In the genomic region with DNA sequence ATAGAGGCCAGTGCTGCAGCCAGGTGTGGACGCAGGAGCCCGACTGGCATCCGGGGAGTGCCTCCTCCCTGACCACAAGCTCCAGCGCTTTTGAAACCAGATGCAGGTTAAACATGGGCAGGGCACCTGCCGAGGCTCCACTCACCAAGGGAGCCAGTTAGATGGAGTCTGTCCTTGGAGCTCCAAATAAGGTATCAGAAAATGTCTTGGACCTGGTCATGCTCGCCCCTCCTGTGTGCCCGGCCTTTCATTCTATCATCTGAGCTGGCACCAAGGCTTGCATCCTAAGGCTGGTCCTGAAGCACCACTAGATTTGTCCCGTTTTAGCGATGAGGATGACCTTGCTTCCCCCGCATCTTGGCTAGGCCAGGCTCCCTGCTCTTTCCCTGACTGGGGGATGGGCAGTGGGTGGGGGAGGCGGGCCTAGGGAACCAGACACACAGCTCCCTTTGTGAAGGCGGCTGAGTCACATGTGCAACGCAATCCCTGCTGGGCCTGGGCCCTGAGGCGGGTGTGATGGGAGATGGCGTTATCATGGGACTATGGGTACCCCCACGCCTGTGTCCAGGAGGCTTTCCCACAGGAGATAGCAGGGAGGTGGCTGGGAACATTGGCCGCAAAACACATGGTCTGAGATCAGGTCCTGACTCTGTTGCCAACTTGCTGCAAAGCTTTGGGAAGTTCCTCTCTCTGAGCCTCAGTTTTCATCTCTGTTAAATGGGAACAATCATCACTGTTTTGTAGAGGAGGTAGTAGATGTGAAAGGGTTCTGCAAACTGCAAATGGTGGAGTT, we compare ENCODE assay signal across 1 cellular context.
TF ChIP-seq lines count a peak whose summit lies in the region.

No MANE protein-coding gene starts in this region.

TF ChIP-seq in HepG2, 621 proteins besides CTCF, POLR2A, EP300 and RAD21 (continued from another document and continues in another):
- TF ChIP-seq, protein P1, sequence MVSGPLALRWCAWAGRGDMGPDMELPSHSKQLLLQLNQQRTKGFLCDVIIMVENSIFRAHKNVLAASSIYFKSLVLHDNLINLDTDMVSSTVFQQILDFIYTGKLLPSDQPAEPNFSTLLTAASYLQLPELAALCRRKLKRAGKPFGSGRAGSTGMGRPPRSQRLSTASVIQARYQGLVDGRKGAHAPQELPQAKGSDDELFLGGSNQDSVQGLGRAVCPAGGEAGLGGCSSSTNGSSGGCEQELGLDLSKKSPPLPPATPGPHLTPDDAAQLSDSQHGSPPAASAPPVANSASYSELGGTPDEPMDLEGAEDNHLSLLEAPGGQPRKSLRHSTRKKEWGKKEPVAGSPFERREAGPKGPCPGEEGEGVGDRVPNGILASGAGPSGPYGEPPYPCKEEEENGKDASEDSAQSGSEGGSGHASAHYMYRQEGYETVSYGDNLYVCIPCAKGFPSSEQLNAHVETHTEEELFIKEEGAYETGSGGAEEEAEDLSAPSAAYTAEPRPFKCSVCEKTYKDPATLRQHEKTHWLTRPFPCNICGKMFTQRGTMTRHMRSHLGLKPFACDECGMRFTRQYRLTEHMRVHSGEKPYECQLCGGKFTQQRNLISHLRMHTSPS (CRISPR knock-in tag; IDR thresholded peaks at IDR 0.05; ENCODE audit: low read depth) = peak; percentile 20; the same call in 1 of the 2 replicates
- TF ChIP-seq ZFP41 (CRISPR knock-in tag; IDR thresholded peaks at IDR 0.05; ENCODE audit: borderline replicate concordance) = no peak
- no peak for TF ChIP-seq ESRRA (CRISPR knock-in tag; IDR thresholded peaks at IDR 0.05; ENCODE audit: low read depth)
- TF ChIP-seq ZNF124 (CRISPR knock-in tag; IDR thresholded peaks at IDR 0.05) = 0 out of 2 replicates have a peak, but pooled peaks have one; percentile 6
- peak; percentile 14; the same call in 1 of the 2 replicates for TF ChIP-seq CBX5 (CRISPR knock-in tag; IDR thresholded peaks at IDR 0.05; ENCODE audit: borderline replicate concordance)
- TF ChIP-seq NFYC (CRISPR knock-in tag; IDR thresholded peaks at IDR 0.05) = no peak
- no peak for TF ChIP-seq HOXD1 (CRISPR knock-in tag; IDR thresholded peaks at IDR 0.05)
- TF ChIP-seq SALL1 (CRISPR knock-in tag; IDR thresholded peaks at IDR 0.05) = 0 out of 2 replicates have a peak, but pooled peaks have one; percentile 8
- TF ChIP-seq ZNF598 (CRISPR knock-in tag; IDR thresholded peaks at IDR 0.05; ENCODE audit: borderline replicate concordance) = 0 out of 2 replicates have a peak, but pooled peaks have one; percentile 27
- no peak for TF ChIP-seq BRD4 (CRISPR knock-in tag; IDR thresholded peaks at IDR 0.05)
- no peak for TF ChIP-seq NCOA5 (CRISPR knock-in tag; IDR thresholded peaks at IDR 0.05)
- TF ChIP-seq, protein P2, sequence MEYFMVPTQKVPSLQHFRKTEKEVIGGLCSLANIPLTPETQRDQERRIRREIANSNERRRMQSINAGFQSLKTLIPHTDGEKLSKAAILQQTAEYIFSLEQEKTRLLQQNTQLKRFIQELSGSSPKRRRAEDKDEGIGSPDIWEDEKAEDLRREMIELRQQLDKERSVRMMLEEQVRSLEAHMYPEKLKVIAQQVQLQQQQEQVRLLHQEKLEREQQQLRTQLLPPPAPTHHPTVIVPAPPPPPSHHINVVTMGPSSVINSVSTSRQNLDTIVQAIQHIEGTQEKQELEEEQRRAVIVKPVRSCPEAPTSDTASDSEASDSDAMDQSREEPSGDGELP (IDR thresholded peaks at IDR 0.05; ENCODE audit: borderline replicate concordance, low read depth) = peak; percentile 45; the same call in 1 of the 2 replicates
- TF ChIP-seq, protein P3, sequence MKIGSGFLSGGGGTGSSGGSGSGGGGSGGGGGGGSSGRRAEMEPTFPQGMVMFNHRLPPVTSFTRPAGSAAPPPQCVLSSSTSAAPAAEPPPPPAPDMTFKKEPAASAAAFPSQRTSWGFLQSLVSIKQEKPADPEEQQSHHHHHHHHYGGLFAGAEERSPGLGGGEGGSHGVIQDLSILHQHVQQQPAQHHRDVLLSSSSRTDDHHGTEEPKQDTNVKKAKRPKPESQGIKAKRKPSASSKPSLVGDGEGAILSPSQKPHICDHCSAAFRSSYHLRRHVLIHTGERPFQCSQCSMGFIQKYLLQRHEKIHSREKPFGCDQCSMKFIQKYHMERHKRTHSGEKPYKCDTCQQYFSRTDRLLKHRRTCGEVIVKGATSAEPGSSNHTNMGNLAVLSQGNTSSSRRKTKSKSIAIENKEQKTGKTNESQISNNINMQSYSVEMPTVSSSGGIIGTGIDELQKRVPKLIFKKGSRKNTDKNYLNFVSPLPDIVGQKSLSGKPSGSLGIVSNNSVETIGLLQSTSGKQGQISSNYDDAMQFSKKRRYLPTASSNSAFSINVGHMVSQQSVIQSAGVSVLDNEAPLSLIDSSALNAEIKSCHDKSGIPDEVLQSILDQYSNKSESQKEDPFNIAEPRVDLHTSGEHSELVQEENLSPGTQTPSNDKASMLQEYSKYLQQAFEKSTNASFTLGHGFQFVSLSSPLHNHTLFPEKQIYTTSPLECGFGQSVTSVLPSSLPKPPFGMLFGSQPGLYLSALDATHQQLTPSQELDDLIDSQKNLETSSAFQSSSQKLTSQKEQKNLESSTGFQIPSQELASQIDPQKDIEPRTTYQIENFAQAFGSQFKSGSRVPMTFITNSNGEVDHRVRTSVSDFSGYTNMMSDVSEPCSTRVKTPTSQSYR (CRISPR knock-in tag; IDR thresholded peaks at IDR 0.05; ENCODE audit: borderline replicate concordance) = peak; percentile 96
- TF ChIP-seq, protein P4, sequence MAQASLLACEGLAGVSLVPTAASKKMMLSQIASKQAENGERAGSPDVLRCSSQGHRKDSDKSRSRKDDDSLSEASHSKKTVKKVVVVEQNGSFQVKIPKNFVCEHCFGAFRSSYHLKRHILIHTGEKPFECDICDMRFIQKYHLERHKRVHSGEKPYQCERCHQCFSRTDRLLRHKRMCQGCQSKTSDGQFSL (CRISPR knock-in tag; IDR thresholded peaks at IDR 0.05) = 0 out of 2 replicates have a peak, but pooled peaks have one; percentile 35
- peak; percentile 88 for TF ChIP-seq CHD2 (IDR thresholded peaks at IDR 0.05; ENCODE audit: low read depth, low read length)
- peak; percentile 57; the same call in 1 of the 2 replicates for TF ChIP-seq BORCS8-MEF2B (CRISPR knock-in tag; IDR thresholded peaks at IDR 0.05)
- TF ChIP-seq, protein P5, sequence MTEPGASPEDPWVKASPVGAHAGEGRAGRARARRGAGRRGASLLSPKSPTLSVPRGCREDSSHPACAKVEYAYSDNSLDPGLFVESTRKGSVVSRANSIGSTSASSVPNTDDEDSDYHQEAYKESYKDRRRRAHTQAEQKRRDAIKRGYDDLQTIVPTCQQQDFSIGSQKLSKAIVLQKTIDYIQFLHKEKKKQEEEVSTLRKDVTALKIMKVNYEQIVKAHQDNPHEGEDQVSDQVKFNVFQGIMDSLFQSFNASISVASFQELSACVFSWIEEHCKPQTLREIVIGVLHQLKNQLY (CRISPR knock-in tag; IDR thresholded peaks at IDR 0.05) = no peak
- TF ChIP-seq, protein P6, sequence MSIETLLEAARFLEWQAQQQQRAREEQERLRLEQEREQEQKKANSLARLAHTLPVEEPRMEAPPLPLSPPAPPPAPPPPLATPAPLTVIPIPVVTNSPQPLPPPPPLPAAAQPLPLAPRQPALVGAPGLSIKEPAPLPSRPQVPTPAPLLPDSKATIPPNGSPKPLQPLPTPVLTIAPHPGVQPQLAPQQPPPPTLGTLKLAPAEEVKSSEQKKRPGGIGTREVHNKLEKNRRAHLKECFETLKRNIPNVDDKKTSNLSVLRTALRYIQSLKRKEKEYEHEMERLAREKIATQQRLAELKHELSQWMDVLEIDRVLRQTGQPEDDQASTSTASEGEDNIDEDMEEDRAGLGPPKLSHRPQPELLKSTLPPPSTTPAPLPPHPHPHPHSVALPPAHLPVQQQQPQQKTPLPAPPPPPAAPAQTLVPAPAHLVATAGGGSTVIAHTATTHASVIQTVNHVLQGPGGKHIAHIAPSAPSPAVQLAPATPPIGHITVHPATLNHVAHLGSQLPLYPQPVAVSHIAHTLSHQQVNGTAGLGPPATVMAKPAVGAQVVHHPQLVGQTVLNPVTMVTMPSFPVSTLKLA (IDR thresholded peaks at IDR 0.05) = 0 out of 2 replicates have a peak, but pooled peaks have one; percentile 7
- TF ChIP-seq, protein P7, sequence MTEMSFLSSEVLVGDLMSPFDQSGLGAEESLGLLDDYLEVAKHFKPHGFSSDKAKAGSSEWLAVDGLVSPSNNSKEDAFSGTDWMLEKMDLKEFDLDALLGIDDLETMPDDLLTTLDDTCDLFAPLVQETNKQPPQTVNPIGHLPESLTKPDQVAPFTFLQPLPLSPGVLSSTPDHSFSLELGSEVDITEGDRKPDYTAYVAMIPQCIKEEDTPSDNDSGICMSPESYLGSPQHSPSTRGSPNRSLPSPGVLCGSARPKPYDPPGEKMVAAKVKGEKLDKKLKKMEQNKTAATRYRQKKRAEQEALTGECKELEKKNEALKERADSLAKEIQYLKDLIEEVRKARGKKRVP (CRISPR knock-in tag; IDR thresholded peaks at IDR 0.05) = peak in 1 of 2 experiments; percentile 80; a peak in 2 of 4 replicates
- TF ChIP-seq, protein P8, sequence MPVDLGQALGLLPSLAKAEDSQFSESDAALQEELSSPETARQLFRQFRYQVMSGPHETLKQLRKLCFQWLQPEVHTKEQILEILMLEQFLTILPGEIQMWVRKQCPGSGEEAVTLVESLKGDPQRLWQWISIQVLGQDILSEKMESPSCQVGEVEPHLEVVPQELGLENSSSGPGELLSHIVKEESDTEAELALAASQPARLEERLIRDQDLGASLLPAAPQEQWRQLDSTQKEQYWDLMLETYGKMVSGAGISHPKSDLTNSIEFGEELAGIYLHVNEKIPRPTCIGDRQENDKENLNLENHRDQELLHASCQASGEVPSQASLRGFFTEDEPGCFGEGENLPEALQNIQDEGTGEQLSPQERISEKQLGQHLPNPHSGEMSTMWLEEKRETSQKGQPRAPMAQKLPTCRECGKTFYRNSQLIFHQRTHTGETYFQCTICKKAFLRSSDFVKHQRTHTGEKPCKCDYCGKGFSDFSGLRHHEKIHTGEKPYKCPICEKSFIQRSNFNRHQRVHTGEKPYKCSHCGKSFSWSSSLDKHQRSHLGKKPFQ (CRISPR knock-in tag; IDR thresholded peaks at IDR 0.05; ENCODE audit: insufficient replicate concordance) = no peak
- TF ChIP-seq MAZ (IDR thresholded peaks at IDR 0.05; ENCODE audit: borderline replicate concordance, low read depth, low read length) = 0 out of 2 replicates have a peak, but pooled peaks have one; percentile 37
- no peak for TF ChIP-seq MAZ (CRISPR knock-in tag; IDR thresholded peaks at IDR 0.05; ENCODE audit: low read depth)
- no peak for TF ChIP-seq ZNF292 (CRISPR knock-in tag; IDR thresholded peaks at IDR 0.05; ENCODE audit: borderline replicate concordance, low read depth)
- TF ChIP-seq, protein P9, sequence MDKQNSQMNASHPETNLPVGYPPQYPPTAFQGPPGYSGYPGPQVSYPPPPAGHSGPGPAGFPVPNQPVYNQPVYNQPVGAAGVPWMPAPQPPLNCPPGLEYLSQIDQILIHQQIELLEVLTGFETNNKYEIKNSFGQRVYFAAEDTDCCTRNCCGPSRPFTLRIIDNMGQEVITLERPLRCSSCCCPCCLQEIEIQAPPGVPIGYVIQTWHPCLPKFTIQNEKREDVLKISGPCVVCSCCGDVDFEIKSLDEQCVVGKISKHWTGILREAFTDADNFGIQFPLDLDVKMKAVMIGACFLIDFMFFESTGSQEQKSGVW (CRISPR knock-in tag; IDR thresholded peaks at IDR 0.05; ENCODE audit: borderline replicate concordance) = no peak
- TF ChIP-seq ZNF34 (CRISPR knock-in tag; IDR thresholded peaks at IDR 0.05; ENCODE audit: borderline replicate concordance) = peak; percentile 9; the same call in 1 of the 2 replicates
- no peak for TF ChIP-seq ZNF7 (CRISPR knock-in tag; IDR thresholded peaks at IDR 0.05)
- 0 out of 2 replicates have a peak, but pooled peaks have one; percentile 60 for TF ChIP-seq PCBP1 (IDR thresholded peaks at IDR 0.05; ENCODE audit: borderline replicate concordance, low read depth, low read length)
- TF ChIP-seq EHMT2 (IDR thresholded peaks at IDR 0.05; ENCODE audit: borderline replicate concordance, low read depth, low read length) = 0 out of 2 replicates have a peak, but pooled peaks have one; percentile 20
- TF ChIP-seq TBX3 (IDR thresholded peaks at IDR 0.05; ENCODE audit: borderline replicate concordance) = 0 out of 2 replicates have a peak, but pooled peaks have one; percentile 17
- TF ChIP-seq PHF21A (CRISPR knock-in tag; IDR thresholded peaks at IDR 0.05) = no peak; the same call in 1 of the 2 replicates
- TF ChIP-seq, protein P10, sequence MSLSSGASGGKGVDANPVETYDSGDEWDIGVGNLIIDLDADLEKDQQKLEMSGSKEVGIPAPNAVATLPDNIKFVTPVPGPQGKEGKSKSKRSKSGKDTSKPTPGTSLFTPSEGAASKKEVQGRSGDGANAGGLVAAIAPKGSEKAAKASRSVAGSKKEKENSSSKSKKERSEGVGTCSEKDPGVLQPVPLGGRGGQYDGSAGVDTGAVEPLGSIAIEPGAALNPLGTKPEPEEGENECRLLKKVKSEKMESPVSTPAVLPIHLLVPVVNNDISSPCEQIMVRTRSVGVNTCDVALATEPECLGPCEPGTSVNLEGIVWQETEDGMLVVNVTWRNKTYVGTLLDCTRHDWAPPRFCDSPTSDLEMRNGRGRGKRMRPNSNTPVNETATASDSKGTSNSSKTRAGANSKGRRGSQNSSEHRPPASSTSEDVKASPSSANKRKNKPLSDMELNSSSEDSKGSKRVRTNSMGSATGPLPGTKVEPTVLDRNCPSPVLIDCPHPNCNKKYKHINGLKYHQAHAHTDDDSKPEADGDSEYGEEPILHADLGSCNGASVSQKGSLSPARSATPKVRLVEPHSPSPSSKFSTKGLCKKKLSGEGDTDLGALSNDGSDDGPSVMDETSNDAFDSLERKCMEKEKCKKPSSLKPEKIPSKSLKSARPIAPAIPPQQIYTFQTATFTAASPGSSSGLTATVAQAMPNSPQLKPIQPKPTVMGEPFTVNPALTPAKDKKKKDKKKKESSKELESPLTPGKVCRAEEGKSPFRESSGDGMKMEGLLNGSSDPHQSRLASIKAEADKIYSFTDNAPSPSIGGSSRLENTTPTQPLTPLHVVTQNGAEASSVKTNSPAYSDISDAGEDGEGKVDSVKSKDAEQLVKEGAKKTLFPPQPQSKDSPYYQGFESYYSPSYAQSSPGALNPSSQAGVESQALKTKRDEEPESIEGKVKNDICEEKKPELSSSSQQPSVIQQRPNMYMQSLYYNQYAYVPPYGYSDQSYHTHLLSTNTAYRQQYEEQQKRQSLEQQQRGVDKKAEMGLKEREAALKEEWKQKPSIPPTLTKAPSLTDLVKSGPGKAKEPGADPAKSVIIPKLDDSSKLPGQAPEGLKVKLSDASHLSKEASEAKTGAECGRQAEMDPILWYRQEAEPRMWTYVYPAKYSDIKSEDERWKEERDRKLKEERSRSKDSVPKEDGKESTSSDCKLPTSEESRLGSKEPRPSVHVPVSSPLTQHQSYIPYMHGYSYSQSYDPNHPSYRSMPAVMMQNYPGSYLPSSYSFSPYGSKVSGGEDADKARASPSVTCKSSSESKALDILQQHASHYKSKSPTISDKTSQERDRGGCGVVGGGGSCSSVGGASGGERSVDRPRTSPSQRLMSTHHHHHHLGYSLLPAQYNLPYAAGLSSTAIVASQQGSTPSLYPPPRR (CRISPR knock-in tag; IDR thresholded peaks at IDR 0.05; ENCODE audit: borderline replicate concordance) = no peak
- TF ChIP-seq ZSCAN21 (CRISPR knock-in tag; IDR thresholded peaks at IDR 0.05; ENCODE audit: borderline replicate concordance) = peak; percentile 35
- TF ChIP-seq, protein P11, sequence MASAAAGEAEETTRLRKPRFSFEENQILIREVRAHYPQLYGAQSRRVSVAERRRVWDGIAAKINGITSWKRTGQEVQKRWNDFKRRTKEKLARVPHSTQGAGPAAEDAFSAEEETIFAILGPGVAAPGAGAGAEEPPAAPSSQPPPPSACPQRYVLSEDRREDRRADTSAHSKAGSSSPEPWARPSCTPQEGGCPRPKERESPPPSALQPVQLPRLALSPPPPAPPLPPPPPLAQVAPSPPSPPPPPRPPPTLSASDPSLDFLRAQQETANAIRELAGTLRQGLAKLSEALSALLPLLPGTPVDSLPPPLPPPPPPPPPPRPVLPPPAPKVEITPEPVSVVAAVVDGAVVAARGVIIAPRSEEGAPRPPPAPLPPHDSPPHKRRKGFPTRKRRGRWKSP (CRISPR knock-in tag; IDR thresholded peaks at IDR 0.05) = peak; percentile 5; the same call in 1 of the 2 replicates
- TF ChIP-seq KLF16 (CRISPR knock-in tag; IDR thresholded peaks at IDR 0.05) = 0 out of 4 replicates have a peak, but pooled peaks of 1 of the 2 experiments have one; percentile 11
